Comparison of ENCODE assay signal across 8 cellular contexts in genomic region chr9:132235894-132236661, GRCh38.
A peak's percentile ranks its signal among the peaks of the same experiment; 100 is the strongest.
DNase-seq lines count a peak whose midpoint lies in the region; ATAC-seq and TF ChIP-seq lines count a peak whose summit lies in the region.

No MANE protein-coding gene starts in this region.

- H3K9me3 ChIP-seq in Peyer's patch (no peaks in the 10 kb centered on the region), tibial nerve (no peaks in the 10 kb centered on the region)

- TF ChIP-seq POLR2A in Peyer's patch (IDR thresholded peaks at IDR 0.05) (no peak), tibial nerve (IDR thresholded peaks at IDR 0.05) (no peak)

- BruUV-seq in Calu3 (replicated peaks; lab: Mats Ljungman, UMichigan) = no TSS peak

- no peak for ATAC-seq in GM18498 (IDR thresholded peaks at IDR 0.05; ENCODE audit: unreplicated experiment)

- H3K36me3 ChIP-seq in Peyer's patch = no peaks in the 10 kb centered on the region
- no peaks in the 10 kb centered on the region for H3K36me3 ChIP-seq in tibial nerve

- no peaks in the 10 kb centered on the region for H3K9me3 Mint-ChIP-seq in Calu3 (ENCODE audit: low read depth, unreplicated experiment)
- H3K9me3 Mint-ChIP-seq in activated T-helper 1 cell treated with anti-CD3 and anti-CD28 coated beads, Interleukin-12 subunit alpha, Interleukin-12 subunit beta, Interleukin-2, Interleukin-4 antibody, amounts not matched to agents 30 ng/mL and 10 ng/mL and 1 ng/mL, durations not matched to agents 14 hours and 24 hours and 36 hours = no peaks in the 10 kb centered on the region

- WGBS in tibial nerve, 2 donors = 45 to 47% methylated on average over 19 of the region's 19 CpGs

- peaks cover 6% of the 10 kb centered on the region for H3K4me1 Mint-ChIP-seq in Calu3 (ENCODE audit: low read depth, unreplicated experiment)
- peaks cover 10% of the 10 kb centered on the region for H3K4me1 Mint-ChIP-seq in activated T-helper 1 cell treated with anti-CD3 and anti-CD28 coated beads, Interleukin-12 subunit alpha, Interleukin-12 subunit beta, Interleukin-2, Interleukin-4 antibody, amounts not matched to agents 30 ng/mL and 10 ng/mL and 1 ng/mL, durations not matched to agents 14 hours and 24 hours and 36 hours (ENCODE audit: low read depth)

- intact Hi-C loops in Calu3 (cut with micrococcal nuclease; ENCODE audit: unreplicated experiment) = no loop called here
- intact Hi-C loops in activated T-helper 1 cell treated with anti-CD3 and anti-CD28 coated beads, Interleukin-12 subunit alpha, Interleukin-12 subunit beta, Interleukin-2, Interleukin-4 antibody, amounts not matched to agents 30 ng/mL and 10 ng/mL and 1 ng/mL, durations not matched to agents 14 hours and 24 hours and 36 hours (cut with micrococcal nuclease) = loop anchor here (1.0 kb wide), 3 partner anchors 67 to 481 kb away; no protein-coding TSS in a partner anchor

- CTCF ChIA-PET in Calu3 (lab: Charles Lee) = interaction anchor here (0.5 to 1.6 kb wide), 7 partner anchors 23 to 481 kb away, joined by 3 to 13 read pairs (median 4); partner anchors contain the start of gene MED27

- H3K27me3 ChIP-seq in Peyer's patch = no peaks in the 10 kb centered on the region
- H3K27me3 ChIP-seq in tibial nerve = peaks cover 0 to 21% of the 10 kb centered on the region in 2 donors

- H3K4me1 ChIP-seq in Peyer's patch (peaks cover 0 to 6% (median 2%) of the 10 kb centered on the region in 4 donors), tibial nerve (peaks cover 0 to 11% (median 2%) of the 10 kb centered on the region in 4 donors)

- in situ Hi-C loops in KBM-7 (cut with MboI; ENCODE audit: low pct_unique_long_range_greater_than_20kb, low sequenced_read_pairs) = loop anchor here (25.0 kb wide), 1 partner anchor 474 kb away; no protein-coding TSS in a partner anchor

- no peak overlapping the region for H3K4me3 Mint-ChIP-seq in Calu3 (ENCODE audit: low read depth, unreplicated experiment)
- no peak overlapping the region for H3K4me3 Mint-ChIP-seq in activated T-helper 1 cell treated with anti-CD3 and anti-CD28 coated beads, Interleukin-12 subunit alpha, Interleukin-12 subunit beta, Interleukin-2, Interleukin-4 antibody, amounts not matched to agents 30 ng/mL and 10 ng/mL and 1 ng/mL, durations not matched to agents 14 hours and 24 hours and 36 hours

- H3K27ac Mint-ChIP-seq in Calu3 (ENCODE audit: unreplicated experiment) = no peak overlapping the region
- H3K27ac Mint-ChIP-seq in activated T-helper 1 cell treated with anti-CD3 and anti-CD28 coated beads, Interleukin-12 subunit alpha, Interleukin-12 subunit beta, Interleukin-2, Interleukin-4 antibody, amounts not matched to agents 30 ng/mL and 10 ng/mL and 1 ng/mL, durations not matched to agents 14 hours and 24 hours and 36 hours = no peak overlapping the region

- H3K27ac ChIP-seq in Peyer's patch (no peak overlapping the region), tibial nerve (no peak overlapping the region)

- H3K4me3 ChIP-seq in Peyer's patch = no peak overlapping the region
- no peak overlapping the region for H3K4me3 ChIP-seq in fibroblast of villous mesenchyme (ENCODE audit: low read depth, low read length)
- no peak overlapping the region for H3K4me3 ChIP-seq in tibial nerve

- TF ChIP-seq EP300 in tibial nerve (IDR thresholded peaks at IDR 0.05) = no peak

- DNase-seq in Calu3 (peak; percentile 71), KBM-7 (peak; percentile 82), Peyer's patch (peak; percentile 73 to 90 (median 75)), fibroblast of villous mesenchyme (ENCODE audit: low read depth) (peak; percentile 59), occipital lobe (lab: John Stamatoyannopoulos, UW) (peak; percentile 49), tibial nerve (ENCODE audit: low spot score in 2 of 2) (peak; percentile 46 to 76)
- peak; percentile 67 for DNase-seq in activated T-helper 1 cell treated with anti-CD3 and anti-CD28 coated beads, Interleukin-12 subunit alpha, Interleukin-12 subunit beta, Interleukin-2, Interleukin-4 antibody, amounts not matched to agents 30 ng/mL and 10 ng/mL and 1 ng/mL, durations not matched to agents 14 hours and 24 hours and 36 hours (ENCODE audit: low spot score)

- TF ChIP-seq CTCF in Calu3 (IDR thresholded peaks at IDR 0.05; ENCODE audit: unreplicated experiment) (peak; percentile 73), Peyer's patch (IDR thresholded peaks at IDR 0.05) (peak; percentile 66 to 98 (median 78)), fibroblast of villous mesenchyme (IDR thresholded peaks at IDR 0.05; ENCODE audit: insufficient read depth, low read depth, low read length) (peak; percentile 97), tibial nerve (IDR thresholded peaks at IDR 0.05) (peak; percentile 87 to 91 (median 89))

- H3K27me3 Mint-ChIP-seq in Calu3 (ENCODE audit: unreplicated experiment) = peaks cover 78% of the 10 kb centered on the region
- peaks cover 4% of the 10 kb centered on the region for H3K27me3 Mint-ChIP-seq in activated T-helper 1 cell treated with anti-CD3 and anti-CD28 coated beads, Interleukin-12 subunit alpha, Interleukin-12 subunit beta, Interleukin-2, Interleukin-4 antibody, amounts not matched to agents 30 ng/mL and 10 ng/mL and 1 ng/mL, durations not matched to agents 14 hours and 24 hours and 36 hours (ENCODE audit: insufficient read depth)

- H3K36me3 Mint-ChIP-seq in Calu3 (ENCODE audit: insufficient read depth, unreplicated experiment) = peaks cover under 1% of the 10 kb centered on the region
- H3K36me3 Mint-ChIP-seq in activated T-helper 1 cell treated with anti-CD3 and anti-CD28 coated beads, Interleukin-12 subunit alpha, Interleukin-12 subunit beta, Interleukin-2, Interleukin-4 antibody, amounts not matched to agents 30 ng/mL and 10 ng/mL and 1 ng/mL, durations not matched to agents 14 hours and 24 hours and 36 hours (ENCODE audit: low read depth) = no peaks in the 10 kb centered on the region
